Comparison of ENCODE assay signal across 20 cellular contexts in the genomic region with DNA sequence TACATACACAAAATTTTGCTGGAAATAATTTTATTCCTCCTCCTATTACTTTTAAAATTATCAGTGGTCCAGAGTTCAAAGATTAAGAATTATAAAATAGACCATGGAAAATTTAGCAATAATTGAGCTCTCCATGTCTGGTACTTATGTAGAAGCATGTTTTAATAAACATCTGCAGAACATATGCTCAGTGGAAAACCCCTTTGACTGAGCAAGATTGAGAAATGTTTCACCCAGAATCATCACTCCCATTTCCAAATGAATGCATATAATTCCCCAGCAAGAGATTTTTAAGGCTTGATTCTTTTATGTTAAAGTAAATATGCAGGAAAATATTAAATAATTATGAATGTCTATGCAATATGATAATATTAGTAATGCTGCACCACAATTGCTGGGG.
"Had no signal": no experiment of that assay in that cellular context is flagged by ENCODE, and none has a peak within 500 bp of the region (broad histone marks: within the 10 kb centered on the region; RNA-seq: fewer than 3 reads in every experiment).

No MANE protein-coding gene starts in this region.

- H3K27ac Mint-ChIP-seq: activated naive CD8-positive, alpha-beta T cell; nephron progenitor cell; type B pancreatic cell had no signal

- H3K4me3 ChIP-seq: heart left ventricle, left lung, psoas muscle, spleen had no signal

- H3K36me3 ChIP-seq: brain microvascular endothelial cell, heart left ventricle, left lung, spleen had no signal

- DNase-seq: activated CD4-positive, alpha-beta T cell treated with anti-CD3 and anti-CD28 coated beads for 1 hour; activated CD4-positive, alpha-beta T cell treated with anti-CD3 and anti-CD28 coated beads, Interleukin-2, amount 50 U/mL, for 48 hours; activated gamma-delta T cell; activated T-cell treated with anti-CD3 and anti-CD28 coated beads, Interleukin-2, amount 50 U/mL, for 48 hours; brain microvascular endothelial cell; dermis blood vessel endothelial cell; erythroblast; heart left ventricle; islet precursor cell; left lung; mesenchymal stem cell; nephron progenitor cell; psoas muscle; spleen; stimulated activated CD4-positive, alpha-beta T cell treated with anti-CD3 and anti-CD28 coated beads, Interleukin-2, amount 100 ng/mL, for 24 hours; stimulated activated naive CD4-positive, alpha-beta T cell; substantia nigra had no signal

- H3K9me3 Mint-ChIP-seq: nephron progenitor cell, type B pancreatic cell had no signal

- ATAC-seq: heart left ventricle, left lung, psoas muscle, sciatic nerve had no signal

- H3K4me1 ChIP-seq: psoas muscle had no signal

- H3K4me3 Mint-ChIP-seq: activated naive CD8-positive, alpha-beta T cell; nephron progenitor cell; type B pancreatic cell had no signal

- H3K27me3 ChIP-seq: brain microvascular endothelial cell, heart left ventricle, left lung, spleen had no signal

- H3K27me3 Mint-ChIP-seq: type B pancreatic cell had no signal

- H3K27ac ChIP-seq: brain microvascular endothelial cell, left lung, psoas muscle had no signal

- H3K36me3 Mint-ChIP-seq: activated naive CD8-positive, alpha-beta T cell; type B pancreatic cell had no signal

- H3K9me3 ChIP-seq: heart left ventricle, left lung, psoas muscle, spleen had no signal
